Comparison of ENCODE assay signal across 22 cellular contexts in the genomic region with DNA sequence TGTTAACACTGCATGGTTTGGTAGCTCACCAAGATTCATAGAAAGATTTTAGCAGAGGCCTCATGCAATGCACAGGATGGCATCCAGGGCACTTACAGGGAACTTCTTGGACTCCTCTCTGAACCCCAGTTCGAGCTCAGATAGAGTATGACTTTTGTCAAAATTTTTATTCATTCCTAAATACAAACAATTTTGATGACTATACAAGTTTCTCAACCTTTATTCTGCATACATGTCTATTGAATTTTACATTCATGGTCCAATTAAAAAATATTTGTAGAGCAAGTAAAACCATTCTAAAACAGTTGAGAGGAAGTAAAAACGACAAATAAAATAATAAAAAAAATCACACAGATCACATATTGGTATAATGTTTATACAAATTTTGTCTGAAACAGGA.
DNase-seq lines count a peak whose midpoint lies in the region; ATAC-seq, FAIRE-seq and TF ChIP-seq lines count a peak whose summit lies in the region.
"Had no signal": no experiment of that assay in that cellular context is flagged by ENCODE, and none has a peak within 500 bp of the region (broad histone marks: within the 10 kb centered on the region; RNA-seq: fewer than 3 reads in every experiment).

No MANE protein-coding gene starts in this region.

- H3K27ac ChIP-seq in K562 (ENCODE audit: extremely low read depth, low read depth, low read length) (no peak overlapping the region), small intestine (ENCODE audit: low read depth in 1 of 2, low read length in 1 of 2) (no peak overlapping the region)
- H3K27ac ChIP-seq: 22Rv1; A549; BLaER1 treated with 17β-estradiol and CSF1 and Interleukin-3, amounts not matched to agents 10 nM and 100 nM; C4-2B had no signal

- no peak overlapping the region for H3K4me3 Mint-ChIP-seq in neural crest cell
- H3K4me3 Mint-ChIP-seq in endothelial cell (ENCODE audit: unreplicated experiment): no peak overlapping the region
- no peak overlapping the region for H3K4me3 Mint-ChIP-seq in activated naive CD8-positive, alpha-beta T cell treated with anti-CD3 and anti-CD28 coated beads for 36 hours
- H3K4me3 Mint-ChIP-seq: B cell; CD4-positive, alpha-beta T cell; CD8-positive, alpha-beta T cell had no signal

- TF ChIP-seq CTCF in K562 (IDR thresholded peaks at IDR 0.05 in 2 of 3, conservative IDR thresholded peaks at IDR 0.05 in 1 of 3; ENCODE audit: insufficient read depth in 2 of 3, low read depth in 1 of 3, low read length in 3 of 3) (no peak), neural crest cell (conservative IDR thresholded peaks at IDR 0.05) (no peak), endothelial cell (IDR thresholded peaks at IDR 0.05; ENCODE audit: unreplicated experiment) (no peak)

- no peaks in the 10 kb centered on the region for H3K36me3 Mint-ChIP-seq in neural crest cell (ENCODE audit: low read depth)
- H3K36me3 Mint-ChIP-seq in endothelial cell (ENCODE audit: low read depth, unreplicated experiment): no peaks in the 10 kb centered on the region
- no peaks in the 10 kb centered on the region for H3K36me3 Mint-ChIP-seq in activated naive CD8-positive, alpha-beta T cell treated with anti-CD3 and anti-CD28 coated beads for 36 hours
- H3K36me3 Mint-ChIP-seq: CD8-positive, alpha-beta T cell had no signal

- intact Hi-C loops in K562 (cut with micrococcal nuclease): loop anchor here (10.0 kb wide), 1 partner anchor 156 kb away; no protein-coding TSS in a partner anchor

- H3K4me1 ChIP-seq in K562 (replicated peaks in 1 of 2; ENCODE audit: control insufficient read depth in 2 of 2, insufficient read depth in 2 of 2, low read length in 2 of 2): peaks cover 0 to 3% of the 10 kb centered on the region in 2 experiments; a peak in 2 of 5 replicates
- no peaks in the 10 kb centered on the region for H3K4me1 ChIP-seq in small intestine (ENCODE audit: control insufficient read depth in 2 of 2, insufficient read depth in 1 of 2, low read depth in 1 of 2, low read length in 1 of 2)
- H3K4me1 ChIP-seq: A549; BLaER1 treated with 17β-estradiol and CSF1 and Interleukin-3, amounts not matched to agents 10 nM and 100 nM; Caco-2 had no signal

- H2AFZ ChIP-seq in K562 (ENCODE audit: low read depth, low read length): no peak overlapping the region

- H4K20me1 ChIP-seq in K562 (replicated peaks; ENCODE audit: control insufficient read depth, insufficient read depth, low read length): no peaks in the 10 kb centered on the region
- H4K20me1 ChIP-seq: BLaER1 treated with 17β-estradiol and CSF1 and Interleukin-3, amounts not matched to agents 10 nM and 100 nM had no signal

- H3K4me3 ChIP-seq in K562 (no peak overlapping the region), small intestine (ENCODE audit: low read depth in 1 of 2, low read length in 2 of 2) (no peak overlapping the region)
- H3K4me3 ChIP-seq: A549; BLaER1 treated with 17β-estradiol and CSF1 and Interleukin-3, amounts not matched to agents 10 nM and 100 nM had no signal

- no peak for TF ChIP-seq EP300 in K562 (IDR thresholded peaks at IDR 0.05; ENCODE audit: low read length)

- CTCF ChIA-PET in K562 (lab: Yijun Ruan, JAX; ENCODE audit: low intra/inter-chr PET ratio): no interaction called here

- no peaks in the 10 kb centered on the region for H3K79me2 ChIP-seq in K562 (ENCODE audit: control insufficient read depth, insufficient read depth, low read length)

- H3K27me3 ChIP-seq in K562 (ENCODE audit: control insufficient read depth in 2 of 2, insufficient read depth in 2 of 2, low read length in 2 of 2): no peaks in the 10 kb centered on the region
- H3K27me3 ChIP-seq in small intestine (ENCODE audit: control insufficient read depth in 2 of 2, insufficient read depth in 2 of 2, low read length in 2 of 2): peaks cover 0 to 1% of the 10 kb centered on the region in 2 donors
- H3K27me3 ChIP-seq: BLaER1 treated with 17β-estradiol and CSF1 and Interleukin-3, amounts not matched to agents 10 nM and 100 nM had no signal

- no peaks in the 10 kb centered on the region for H3K9me1 ChIP-seq in K562 (ENCODE audit: control insufficient read depth, insufficient read depth, low read length)

- no peak for FAIRE-seq in K562 (lab: Jason Lieb, UNC)
- FAIRE-seq in small intestine (lab: Jason Lieb, UNC): peak; percentile 65
- FAIRE-seq: A549, G401.6, GM12891, GM19239 had no signal

- H3K36me3 ChIP-seq in K562 (ENCODE audit: control insufficient read depth, insufficient read depth, low read length) (no peaks in the 10 kb centered on the region), small intestine (ENCODE audit: control insufficient read depth in 2 of 2, insufficient read depth in 2 of 2, low read length in 2 of 2) (no peaks in the 10 kb centered on the region)
- H3K36me3 ChIP-seq: BLaER1 treated with 17β-estradiol and CSF1 and Interleukin-3, amounts not matched to agents 10 nM and 100 nM had no signal

- in situ Hi-C loops in K562 (cut with MboI): no loop called here

- peak overlapping the region; percentile 89 for H3K27ac Mint-ChIP-seq in neural crest cell (ENCODE audit: unreplicated experiment)
- no peak overlapping the region for H3K27ac Mint-ChIP-seq in endothelial cell (ENCODE audit: unreplicated experiment)
- no peak overlapping the region for H3K27ac Mint-ChIP-seq in activated naive CD8-positive, alpha-beta T cell treated with anti-CD3 and anti-CD28 coated beads for 36 hours
- H3K27ac Mint-ChIP-seq: B cell; CD4-positive, alpha-beta T cell; CD8-positive, alpha-beta T cell had no signal

- 37% methylated on average over 2 of the region's 2 CpGs for WGBS in K562 (ENCODE audit: insufficient coverage, low coverage, missing lambda C conversion rate)
- 81 to 85% (median 83%) methylated on average over 2 of the region's 2 CpGs for WGBS in small intestine, 3 donors

- no TSS peak for BruUV-seq in K562 (replicated peaks; lab: Mats Ljungman, UMichigan)

- H3K4me1 Mint-ChIP-seq in neural crest cell (no peaks in the 10 kb centered on the region), endothelial cell (ENCODE audit: unreplicated experiment) (no peaks in the 10 kb centered on the region)
- H3K4me1 Mint-ChIP-seq in activated naive CD8-positive, alpha-beta T cell treated with anti-CD3 and anti-CD28 coated beads for 36 hours: peaks cover 1% of the 10 kb centered on the region
- H3K4me1 Mint-ChIP-seq: B cell had no signal

- ATAC-seq in K562: no peak
- ATAC-seq: A549; CD8-positive, alpha-beta T cell had no signal

- H3K9ac ChIP-seq in K562 (ENCODE audit: insufficient read depth in 1 of 2, low read depth in 2 of 2, low read length in 2 of 2): no peak overlapping the region
- H3K9ac ChIP-seq: BLaER1 treated with 17β-estradiol and CSF1 and Interleukin-3, amounts not matched to agents 10 nM and 100 nM had no signal

- POLR2A ChIA-PET in K562 (lab: Yijun Ruan, JAX): interaction anchor here (1.6 kb wide), 1 partner anchor 24 kb away, joined by 3 read pairs; no protein-coding TSS in a partner anchor

- H3K9me3 ChIP-seq in K562 (replicated peaks; ENCODE audit: control insufficient read depth, insufficient read depth, low read depth, low read length) (no peaks in the 10 kb centered on the region), small intestine (ENCODE audit: control insufficient read depth, low read depth) (no peaks in the 10 kb centered on the region)
- H3K9me3 ChIP-seq: A549; BLaER1 treated with 17β-estradiol and CSF1 and Interleukin-3, amounts not matched to agents 10 nM and 100 nM; Caco-2 had no signal

- no peak for TF ChIP-seq POLR2A in K562 (conservative IDR thresholded peaks at IDR 0.05)

- no peak for TF ChIP-seq RAD21 in K562 (CRISPR knock-in tag; conservative IDR thresholded peaks at IDR 0.05 in 1 of 2, IDR thresholded peaks at IDR 0.05 in 1 of 2)

- no peaks in the 10 kb centered on the region for H3K9me3 Mint-ChIP-seq in neural crest cell
- H3K9me3 Mint-ChIP-seq in endothelial cell (ENCODE audit: unreplicated experiment): no peaks in the 10 kb centered on the region
- no peaks in the 10 kb centered on the region for H3K9me3 Mint-ChIP-seq in activated naive CD8-positive, alpha-beta T cell treated with anti-CD3 and anti-CD28 coated beads for 36 hours
- H3K9me3 Mint-ChIP-seq: CD4-positive, alpha-beta T cell; CD8-positive, alpha-beta T cell had no signal

- no peak overlapping the region for H3K4me2 ChIP-seq in K562 (ENCODE audit: insufficient read depth, low read length)
- H3K4me2 ChIP-seq: A549; BLaER1 treated with 17β-estradiol and CSF1 and Interleukin-3, amounts not matched to agents 10 nM and 100 nM had no signal

- H3K27me3 Mint-ChIP-seq in neural crest cell (ENCODE audit: low read depth) (no peaks in the 10 kb centered on the region), endothelial cell (ENCODE audit: unreplicated experiment) (no peaks in the 10 kb centered on the region)
- H3K27me3 Mint-ChIP-seq in activated naive CD8-positive, alpha-beta T cell treated with anti-CD3 and anti-CD28 coated beads for 36 hours: no peaks in the 10 kb centered on the region

- DNase-seq in NCI-H82 (lab: John Stamatoyannopoulos, UW) (peak; percentile 7), NCI-H82 treated with DMSO at 0.1 percent for 48 hours (lab: John Stamatoyannopoulos, UW; ENCODE audit: unreplicated experiment) (no peak), K562 (ENCODE audit: extremely low read depth in 1 of 4, low spot score in 3 of 4) (no peak), neural crest cell (ENCODE audit: low read depth, low spot score) (no peak), small intestine (no peak), endothelial cell (ENCODE audit: low spot score) (no peak)
- DNase-seq in activated naive CD8-positive, alpha-beta T cell treated with anti-CD3 and anti-CD28 coated beads for 36 hours: no peak
- DNase-seq: AML-193; Caco-2; Calu3; CD4-positive, alpha-beta T cell; CD8-positive, alpha-beta T cell; DMS79 treated with DMSO at 0.1 percent for 48 hours; GF-D8 had no signal

TF ChIP-seq in K562, 482 proteins besides CTCF, POLR2A, EP300 and RAD21 (continues in another document):
- peak; percentile 20; the same call in 1 of the 2 replicates for TF ChIP-seq MAFG (tag; conservative IDR thresholded peaks at IDR 0.05)
